Comparison of ENCODE assay signal across 9 cellular contexts in genomic region chr19:18029617-18030338, GRCh38. TPM values are rescaled to one million over a fixed set of nuclear protein-coding genes. Genes with fewer than 3 reads are reported as not detected.
A peak's percentile ranks its signal among the peaks of the same experiment; 100 is the strongest.
DNase-seq lines count a peak whose midpoint lies in the region; ATAC-seq and TF ChIP-seq lines count a peak whose summit lies in the region.
"Had no signal": no experiment of that assay in that cellular context is flagged by ENCODE, and none has a peak within 500 bp of the region (broad histone marks: within the 10 kb centered on the region; RNA-seq: fewer than 3 reads in every experiment).

No MANE protein-coding gene starts in this region.

- no peak for ATAC-seq in GM21786 (IDR thresholded peaks at IDR 0.05; ENCODE audit: unreplicated experiment)

- peak; percentile 49 for DNase-seq in NCI-H82 (lab: John Stamatoyannopoulos, UW)
- DNase-seq in NCI-H82 treated with DMSO at 0.1 percent for 48 hours (lab: John Stamatoyannopoulos, UW; ENCODE audit: unreplicated experiment), result no peak
- DNase-seq in globus pallidus (ENCODE audit: low spot score), result peak; percentile 69
- no peak for DNase-seq in NCI-H526 treated with DMSO at 0.1 percent for 48 hours (lab: John Stamatoyannopoulos, UW)
- DNase-seq in ecto neural progenitor cell (ENCODE audit: low spot score), result no peak
- DNase-seq: stimulated activated CD4-positive, alpha-beta T cell treated with anti-CD3 and anti-CD28 coated beads, Interleukin-12 subunit alpha, Interleukin-12 subunit beta, amount 100 ng/mL, for 4 hours had no signal

- H3K27ac ChIP-seq in temporal lobe (ENCODE audit: low read depth, low read length), result peak overlapping the region; percentile 47

TF ChIP-seq in PFSK-1, 5 proteins besides CTCF, POLR2A, EP300 and RAD21:
- no peak for TF ChIP-seq REST (IDR thresholded peaks at IDR 0.05; ENCODE audit: insufficient read depth in 1 of 2, low read depth in 2 of 2, low read length in 2 of 2)
- peak; percentile 98 for TF ChIP-seq FOXP2 (optimal IDR thresholded peaks at IDR 0.05; ENCODE audit: borderline replicate concordance, extremely low read depth, extremely low read length, insufficient read depth)

RNA-seq across cellular contexts. Expression of gene ARRDC2, which starts 21.8 kb away (rescaled TPM):
- polyA plus RNA-seq in PFSK-1 (2012; ENCODE audit: insufficient read length, low read depth), result 19.6 TPM
- total RNA-seq in temporal lobe, result 2.5 TPM

RNA-seq across cellular contexts. Expression of gene IL12RB1, which starts 57.0 kb away (rescaled TPM):
- not detected for polyA plus RNA-seq in PFSK-1 (2012; ENCODE audit: insufficient read length, low read depth)
- total RNA-seq in temporal lobe, result not detected

Comparison
In these comparisons a context has a peak if more than half of its experiments do, and no peak if none do; other contexts are left out.
1. DNase-seq: peak in NCI-H82 (single experiment) and globus pallidus (single experiment); none in NCI-H82 treated with DMSO at 0.1 percent for 48 hours (single experiment), NCI-H526 treated with DMSO at 0.1 percent for 48 hours (single experiment) and ecto neural progenitor cell (single experiment).